8 cellular contexts compared by ENCODE assay signal in the genomic region with DNA sequence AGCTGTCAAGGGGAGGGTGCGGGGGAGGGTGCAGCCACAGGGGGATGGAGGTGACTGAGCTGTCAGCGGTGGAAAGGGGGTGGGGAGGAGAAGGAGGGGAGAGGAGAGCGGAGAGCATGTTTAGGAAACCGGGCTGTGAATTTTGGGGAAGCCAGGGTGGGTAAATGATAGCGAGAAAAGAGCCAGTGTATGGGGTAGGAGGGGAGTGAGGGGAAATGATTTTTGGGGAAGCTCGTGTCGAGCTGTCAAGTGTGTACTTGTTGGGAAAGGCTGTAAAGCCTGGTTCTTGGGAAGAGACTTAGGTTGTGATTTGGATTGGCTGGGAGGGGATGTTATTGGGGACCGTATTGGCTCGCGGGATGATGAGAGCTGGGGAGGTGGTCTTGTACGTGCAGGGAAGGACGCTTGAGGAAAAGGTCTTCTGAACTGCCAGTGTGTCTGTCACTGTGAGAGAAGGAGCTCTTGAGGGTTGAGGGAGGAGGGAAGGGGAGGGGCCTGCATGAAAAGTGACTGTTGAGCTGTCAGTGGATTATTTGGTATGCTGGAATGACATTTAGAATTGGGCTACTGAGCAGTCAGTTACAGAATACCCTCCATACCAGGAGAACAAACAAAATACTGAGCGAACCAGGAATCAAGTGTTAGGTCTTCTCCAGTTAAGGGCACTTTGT. TPM values are rescaled to one million over a fixed set of nuclear protein-coding genes. Genes with fewer than 3 reads are reported as not detected.
DNase-seq lines count a peak whose midpoint lies in the region; ATAC-seq and TF ChIP-seq lines count a peak whose summit lies in the region.

No MANE protein-coding gene starts in this region.

- H3K27ac ChIP-seq in DND-41 (ENCODE audit: low read length): peak overlapping the region; percentile 67

- CTCF ChIA-PET in activated CD8-positive, alpha-beta T cell treated with anti-CD3 and anti-CD28 coated beads, Interleukin-2, amount 10 ng/mL, durations not matched to agents 7 days and 5 days (lab: Charles Lee): interaction anchor here (0.8 to 3.8 kb wide), 11 partner anchors 10 to 718 kb away, joined by 3 to 18 read pairs (median 4); partner anchors contain the start of gene BBS5

- H3K36me3 ChIP-seq in DND-41 (ENCODE audit: insufficient read depth, low read length): 0 out of 2 replicates have a peak, but pooled peaks cover 3% of the 10 kb centered on the region

- H3K9me3 Mint-ChIP-seq in activated CD8-positive, alpha-beta T cell treated with anti-CD3 and anti-CD28 coated beads, Interleukin-2, amount 10 ng/mL, durations not matched to agents 7 days and 5 days (ENCODE audit: insufficient read depth): no peaks in the 10 kb centered on the region
- H3K9me3 Mint-ChIP-seq in endothelial cell (ENCODE audit: unreplicated experiment): no peaks in the 10 kb centered on the region
- no peaks in the 10 kb centered on the region for H3K9me3 Mint-ChIP-seq in mesothelial cell of epicardium
- no peaks in the 10 kb centered on the region for H3K9me3 Mint-ChIP-seq in stimulated activated memory B cell treated with anti-CD40 and anti-IgM and Interleukin-4, amounts not matched to agents 10 μg/mL and 1 μg/mL and 100 μg/mL, for 72 hours

- peak overlapping the region; percentile 70 for H3K4me2 ChIP-seq in DND-41 (ENCODE audit: insufficient read depth, low read length)

- DNase-seq in DND-41 (peak; percentile 68), HFF-Myc (ENCODE audit: extremely low read depth, low read depth) (no peak), NCI-H446 treated with DMSO at 0.1 percent for 48 hours (lab: John Stamatoyannopoulos, UW) (peak; percentile 8), endothelial cell (ENCODE audit: low spot score) (peak; percentile 18), mesothelial cell of epicardium (ENCODE audit: low spot score in 2 of 2, unreplicated experiment in 2 of 2) (peak in 1 of 2 experiments; percentile 43)
- DNase-seq in activated CD8-positive, alpha-beta T cell treated with anti-CD3 and anti-CD28 coated beads, Interleukin-2, amount 10 ng/mL, durations not matched to agents 7 days and 5 days: peak; percentile 66
- no peak for DNase-seq in NK-92 treated with Interleukin-12 subunit alpha and Interleukin-12 subunit beta, amount 100 ng/mL, for 24 hours (lab: John Stamatoyannopoulos, UW)

- peaks cover 36% of the 10 kb centered on the region for H3K4me1 Mint-ChIP-seq in activated CD8-positive, alpha-beta T cell treated with anti-CD3 and anti-CD28 coated beads, Interleukin-2, amount 10 ng/mL, durations not matched to agents 7 days and 5 days (ENCODE audit: low read depth)
- H3K4me1 Mint-ChIP-seq in endothelial cell (ENCODE audit: unreplicated experiment) (peaks cover 13% of the 10 kb centered on the region), mesothelial cell of epicardium (peaks cover 26% of the 10 kb centered on the region)
- peaks cover 61% of the 10 kb centered on the region for H3K4me1 Mint-ChIP-seq in stimulated activated memory B cell treated with anti-CD40 and anti-IgM and Interleukin-4, amounts not matched to agents 10 μg/mL and 1 μg/mL and 100 μg/mL, for 72 hours

- peaks cover 20% of the 10 kb centered on the region for H4K20me1 ChIP-seq in DND-41 (ENCODE audit: insufficient read depth, low read length)

- peak overlapping the region; percentile 79 for H2AFZ ChIP-seq in DND-41 (ENCODE audit: low read depth, low read length)

- no peaks in the 10 kb centered on the region for H3K27me3 Mint-ChIP-seq in activated CD8-positive, alpha-beta T cell treated with anti-CD3 and anti-CD28 coated beads, Interleukin-2, amount 10 ng/mL, durations not matched to agents 7 days and 5 days (ENCODE audit: low read depth)
- H3K27me3 Mint-ChIP-seq in endothelial cell (ENCODE audit: unreplicated experiment) (peaks cover 7% of the 10 kb centered on the region), mesothelial cell of epicardium (ENCODE audit: low read depth) (no peaks in the 10 kb centered on the region)
- no peaks in the 10 kb centered on the region for H3K27me3 Mint-ChIP-seq in stimulated activated memory B cell treated with anti-CD40 and anti-IgM and Interleukin-4, amounts not matched to agents 10 μg/mL and 1 μg/mL and 100 μg/mL, for 72 hours

- H3K4me3 ChIP-seq in DND-41 (ENCODE audit: low read depth in 1 of 2, low read length in 2 of 2) (peak overlapping the region; percentile 62 to 97; a peak in 3 of 4 replicates), HFF-Myc (replicated peaks; ENCODE audit: low read depth, low read length) (peak overlapping the region; percentile 70)

- H3K9ac ChIP-seq in DND-41 (ENCODE audit: low read depth, low read length): peak overlapping the region; percentile 75

- H3K27ac Mint-ChIP-seq in activated CD8-positive, alpha-beta T cell treated with anti-CD3 and anti-CD28 coated beads, Interleukin-2, amount 10 ng/mL, durations not matched to agents 7 days and 5 days: peak overlapping the region; percentile 82
- H3K27ac Mint-ChIP-seq in endothelial cell (ENCODE audit: unreplicated experiment): peak overlapping the region; percentile 89
- peak overlapping the region; percentile 91 for H3K27ac Mint-ChIP-seq in mesothelial cell of epicardium
- H3K27ac Mint-ChIP-seq in stimulated activated memory B cell treated with anti-CD40 and anti-IgM and Interleukin-4, amounts not matched to agents 10 μg/mL and 1 μg/mL and 100 μg/mL, for 72 hours: peak overlapping the region; percentile 69

- peak overlapping the region; percentile 87 for H3K4me3 Mint-ChIP-seq in activated CD8-positive, alpha-beta T cell treated with anti-CD3 and anti-CD28 coated beads, Interleukin-2, amount 10 ng/mL, durations not matched to agents 7 days and 5 days
- H3K4me3 Mint-ChIP-seq in endothelial cell (ENCODE audit: unreplicated experiment): peak overlapping the region; percentile 100
- peak overlapping the region; percentile 87 for H3K4me3 Mint-ChIP-seq in mesothelial cell of epicardium
- peak overlapping the region; percentile 88 for H3K4me3 Mint-ChIP-seq in stimulated activated memory B cell treated with anti-CD40 and anti-IgM and Interleukin-4, amounts not matched to agents 10 μg/mL and 1 μg/mL and 100 μg/mL, for 72 hours

- peaks cover 39% of the 10 kb centered on the region for H3K4me1 ChIP-seq in DND-41 (ENCODE audit: insufficient read depth, low read length)

- TF ChIP-seq CTCF in DND-41 (IDR thresholded peaks at IDR 0.05; ENCODE audit: borderline replicate concordance, extremely low read depth, low read length, poor library complexity, severe bottlenecking): no peak
- no peak for TF ChIP-seq CTCF in HFF-Myc (IDR thresholded peaks at IDR 0.05; ENCODE audit: low read depth, low read length, missing control alignments)
- TF ChIP-seq CTCF in endothelial cell (IDR thresholded peaks at IDR 0.05; ENCODE audit: unreplicated experiment): no peak
- TF ChIP-seq CTCF in mesothelial cell of epicardium (IDR thresholded peaks at IDR 0.05; ENCODE audit: unreplicated experiment): no peak

- ATAC-seq in DND-41 (ENCODE audit: insufficient read depth, low read depth): peak; percentile 61
- peak; percentile 30 for ATAC-seq in activated CD8-positive, alpha-beta T cell treated with anti-CD3 and anti-CD28 coated beads, Interleukin-2, amount 10 ng/mL, durations not matched to agents 7 days and 5 days
- peak; percentile 44 for ATAC-seq in stimulated activated memory B cell treated with anti-CD40 and anti-IgM and Interleukin-4, amounts not matched to agents 10 μg/mL and 1 μg/mL and 100 μg/mL, for 72 hours

- H3K36me3 Mint-ChIP-seq in activated CD8-positive, alpha-beta T cell treated with anti-CD3 and anti-CD28 coated beads, Interleukin-2, amount 10 ng/mL, durations not matched to agents 7 days and 5 days (ENCODE audit: low read depth): peaks cover 10% of the 10 kb centered on the region
- peaks cover 7% of the 10 kb centered on the region for H3K36me3 Mint-ChIP-seq in endothelial cell (ENCODE audit: low read depth, unreplicated experiment)
- H3K36me3 Mint-ChIP-seq in mesothelial cell of epicardium: peaks cover 3% of the 10 kb centered on the region
- peaks cover 8% of the 10 kb centered on the region for H3K36me3 Mint-ChIP-seq in stimulated activated memory B cell treated with anti-CD40 and anti-IgM and Interleukin-4, amounts not matched to agents 10 μg/mL and 1 μg/mL and 100 μg/mL, for 72 hours

- peaks cover 75% of the 10 kb centered on the region for H3K79me2 ChIP-seq in DND-41 (ENCODE audit: insufficient read depth, low read length)

- H3K27me3 ChIP-seq in DND-41 (ENCODE audit: insufficient read depth, low read length, poor library complexity): no peaks in the 10 kb centered on the region

- POLR2A ChIA-PET in activated CD8-positive, alpha-beta T cell treated with anti-CD3 and anti-CD28 coated beads, Interleukin-2, amount 10 ng/mL, durations not matched to agents 7 days and 5 days (lab: Charles Lee): interaction anchor here (2.3 kb wide), 1 partner anchor 29 kb away, joined by 19 read pairs; the partner anchor contains the start of gene SSB

- H3K9me3 ChIP-seq in DND-41 (ENCODE audit: insufficient read depth, low read length, severe bottlenecking): no peaks in the 10 kb centered on the region

RNA-seq across cellular contexts. Expression of gene UBR3, which starts 1.0 kb away (rescaled TPM):
- 10 to 100 TPM; 20.8 to 21.5 TPM for total RNA-seq in activated CD8-positive, alpha-beta T cell treated with anti-CD3 and anti-CD28 coated beads, Interleukin-2, amount 10 ng/mL, durations not matched to agents 7 days and 5 days
- total RNA-seq in endothelial cell (ENCODE audit: unreplicated experiment): 23.4 TPM
- 44.9 to 47.7 TPM (median 47.3 TPM) in 3 replicates for total RNA-seq in mesothelial cell of epicardium

RNA-seq across cellular contexts. Expression of gene METTL5, which starts 3.6 kb away (rescaled TPM):
- total RNA-seq in activated CD8-positive, alpha-beta T cell treated with anti-CD3 and anti-CD28 coated beads, Interleukin-2, amount 10 ng/mL, durations not matched to agents 7 days and 5 days: 10 to 100 TPM; 57.3 to 66.0 TPM
- 36.8 TPM for total RNA-seq in endothelial cell (ENCODE audit: unreplicated experiment)
- total RNA-seq in mesothelial cell of epicardium: 44.0 to 47.0 TPM (median 45.4 TPM) in 3 replicates

RNA-seq across cellular contexts. Expression of gene SSB, which starts 29.6 kb away (rescaled TPM):
- total RNA-seq in activated CD8-positive, alpha-beta T cell treated with anti-CD3 and anti-CD28 coated beads, Interleukin-2, amount 10 ng/mL, durations not matched to agents 7 days and 5 days: 10 to 100 TPM; 86.0 to 86.9 TPM
- total RNA-seq in endothelial cell (ENCODE audit: unreplicated experiment) (109 TPM), mesothelial cell of epicardium (120 to 124 TPM (median 123 TPM) in 3 replicates)

Comparison
In these comparisons a context has a peak if more than half of its experiments do, and no peak if none do; other contexts are left out.
1. DNase-seq: peak in DND-41 (single experiment), NCI-H446 treated with DMSO at 0.1 percent for 48 hours (single experiment), activated CD8-positive, alpha-beta T cell treated with anti-CD3 and anti-CD28 coated beads, Interleukin-2, amount 10 ng/mL, durations not matched to agents 7 days and 5 days (single experiment) and endothelial cell (single experiment); none in HFF-Myc (single experiment) and NK-92 treated with Interleukin-12 subunit alpha and Interleukin-12 subunit beta, amount 100 ng/mL, for 24 hours (single experiment).
2. Peak in every context shown above with its lines, with median percentiles within 50 percentile points of each other: ATAC-seq, H3K27ac Mint-ChIP-seq and H3K4me3 Mint-ChIP-seq.